10 cellular contexts compared by ENCODE assay signal in genomic region chr2:230942920-230943896, GRCh38. TPM values are rescaled to one million over a fixed set of nuclear protein-coding genes. Genes with fewer than 3 reads are reported as not detected.
DNase-seq lines count a peak whose midpoint lies in the region; ATAC-seq and TF ChIP-seq lines count a peak whose summit lies in the region.
"Had no signal": no experiment of that assay in that cellular context is flagged by ENCODE, and none has a peak within 500 bp of the region (broad histone marks: within the 10 kb centered on the region; RNA-seq: fewer than 3 reads in every experiment).

No MANE protein-coding gene starts in this region.

- H4K20me1 ChIP-seq in mammary epithelial cell (ENCODE audit: insufficient read depth, low read length), result no peaks in the 10 kb centered on the region

- peak; percentile 62 for ATAC-seq in GM21528 (IDR thresholded peaks at IDR 0.05; ENCODE audit: low FRiP score, unreplicated experiment)
- peak; percentile 91 for ATAC-seq in stimulated activated memory B cell treated with anti-CD40 and anti-IgM and Interleukin-4, amounts not matched to agents 10 μg/mL and 1 μg/mL and 100 μg/mL, for 72 hours

- no peaks in the 10 kb centered on the region for H3K9me3 ChIP-seq in mammary epithelial cell (replicated peaks; ENCODE audit: insufficient read depth, low read length)

- peak overlapping the region; percentile 6 for H2AFZ ChIP-seq in mammary epithelial cell (ENCODE audit: low read depth, low read length)

- in situ Hi-C loops in GM13977 (cut with MboI; ENCODE audit: low pct_unique_long_range_greater_than_20kb, low sequenced_read_pairs, unreplicated experiment), result no loop called here
- in situ Hi-C loops in mammary epithelial cell (cut with MboI; ENCODE audit: low sequenced_read_pairs in 2 of 2), result no loop called here

- peaks cover 6 to 15% (median 13%) of the 10 kb centered on the region in 3 donors for H3K4me1 Mint-ChIP-seq in IgD-negative memory B cell
- peaks cover 51% of the 10 kb centered on the region for H3K4me1 Mint-ChIP-seq in stimulated activated memory B cell treated with anti-CD40 and anti-IgM and Interleukin-4, amounts not matched to agents 10 μg/mL and 1 μg/mL and 100 μg/mL, for 72 hours

- CTCF ChIA-PET in mammary epithelial cell (lab: Charles Lee; ENCODE audit: low non-redundant PET), result no interaction called here

- H3K27me3 Mint-ChIP-seq in IgD-negative memory B cell, result peaks cover 14% of the 10 kb centered on the region
- H3K27me3 Mint-ChIP-seq in stimulated activated memory B cell treated with anti-CD40 and anti-IgM and Interleukin-4, amounts not matched to agents 10 μg/mL and 1 μg/mL and 100 μg/mL, for 72 hours, result peaks cover 14% of the 10 kb centered on the region

- no peak for TF ChIP-seq CTCF in GM13977 (IDR thresholded peaks at IDR 0.05; ENCODE audit: extremely low read depth, insufficient read depth, missing control alignments)
- TF ChIP-seq CTCF in mammary epithelial cell (conservative IDR thresholded peaks at IDR 0.05 in 1 of 2, IDR thresholded peaks at IDR 0.05 in 1 of 2; ENCODE audit: extremely low read depth in 1 of 2, insufficient read depth in 1 of 2, low read depth in 1 of 2, low read length in 2 of 2), result no peak

- H3K4me3 Mint-ChIP-seq in IgD-negative memory B cell, result peak overlapping the region in 3 of 4 donors; percentile 53 to 88 (median 82)
- peak overlapping the region; percentile 82 for H3K4me3 Mint-ChIP-seq in stimulated activated memory B cell treated with anti-CD40 and anti-IgM and Interleukin-4, amounts not matched to agents 10 μg/mL and 1 μg/mL and 100 μg/mL, for 72 hours

- H3K9ac ChIP-seq in mammary epithelial cell (ENCODE audit: insufficient read depth, low read length), result no peak overlapping the region

- no peak overlapping the region for H3K27ac ChIP-seq in mammary epithelial cell (ENCODE audit: insufficient read depth, low read depth, low read length)

- H3K9me3 Mint-ChIP-seq in IgD-negative memory B cell, result no peaks in the 10 kb centered on the region
- H3K9me3 Mint-ChIP-seq in stimulated activated memory B cell treated with anti-CD40 and anti-IgM and Interleukin-4, amounts not matched to agents 10 μg/mL and 1 μg/mL and 100 μg/mL, for 72 hours, result no peaks in the 10 kb centered on the region

- no peak overlapping the region for H3K4me2 ChIP-seq in mammary epithelial cell (ENCODE audit: insufficient read depth, low read depth, low read length)

- H3K4me1 ChIP-seq in mammary epithelial cell (ENCODE audit: insufficient read depth, low read length), result no peaks in the 10 kb centered on the region

- H3K27ac Mint-ChIP-seq in IgD-negative memory B cell, result no peak overlapping the region
- peak overlapping the region; percentile 93 for H3K27ac Mint-ChIP-seq in stimulated activated memory B cell treated with anti-CD40 and anti-IgM and Interleukin-4, amounts not matched to agents 10 μg/mL and 1 μg/mL and 100 μg/mL, for 72 hours

- no peaks in the 10 kb centered on the region for H3K36me3 Mint-ChIP-seq in IgD-negative memory B cell
- peaks cover 13% of the 10 kb centered on the region for H3K36me3 Mint-ChIP-seq in stimulated activated memory B cell treated with anti-CD40 and anti-IgM and Interleukin-4, amounts not matched to agents 10 μg/mL and 1 μg/mL and 100 μg/mL, for 72 hours

- dilution Hi-C loops in mammary epithelial cell (cut with HindIII; ENCODE audit: low sequenced_read_pairs), result no loop called here

- no peak overlapping the region for H3K4me3 ChIP-seq in mammary epithelial cell (replicated peaks in 1 of 3; ENCODE audit: insufficient read depth in 1 of 3, low read depth in 2 of 3, low read length in 3 of 3)

- H3K36me3 ChIP-seq in mammary epithelial cell (ENCODE audit: insufficient read depth, low read length), result no peaks in the 10 kb centered on the region

- no peaks in the 10 kb centered on the region for H3K27me3 ChIP-seq in mammary epithelial cell (ENCODE audit: insufficient read depth, low read length)

- DNase-seq in GM13977 (ENCODE audit: low spot score) (peak; percentile 81), mammary epithelial cell (no peak), NCI-H2196 treated with DMSO at 0.1 percent for 48 hours (lab: John Stamatoyannopoulos, UW; ENCODE audit: unreplicated experiment) (no peak), hepatic stellate cell (ENCODE audit: low spot score) (no peak), glomerular visceral epithelial cell (ENCODE audit: extremely low spot score) (no peak)
- DNase-seq: IMR-90 had no signal

- intact Hi-C loops in mammary epithelial cell (cut with micrococcal nuclease), result no loop called here

- no peaks in the 10 kb centered on the region for H3K79me2 ChIP-seq in mammary epithelial cell (ENCODE audit: insufficient read depth, low read length)

- whole genome bisulfite sequencing in mammary epithelial cell (ENCODE audit: low coverage, missing lambda C conversion rate), result 29% methylated on average over 7 of the region's 19 CpGs

- no TSS peak for BruUV-seq in mammary epithelial cell (replicated peaks; lab: Mats Ljungman, UMichigan)

RNA-seq across cellular contexts. Expression of gene GPR55, which starts 18.2 kb away (rescaled TPM):
- polyA plus RNA-seq in IgD-negative memory B cell (1.9 TPM), mammary epithelial cell (not detected)
- total RNA-seq in mammary epithelial cell, result not detected
- not detected for polyA minus RNA-seq in mammary epithelial cell
- total RNA-seq: IMR-90, pulmonary artery endothelial cell had no signal

RNA-seq across cellular contexts. Expression of gene SPATA3, which starts 52.7 kb away (rescaled TPM):
- polyA plus RNA-seq in IgD-negative memory B cell (not detected), mammary epithelial cell (not detected)
- total RNA-seq in mammary epithelial cell, result not detected
- polyA minus RNA-seq in mammary epithelial cell, result not detected
- total RNA-seq: IMR-90, pulmonary artery endothelial cell had no signal
- polyA plus RNA-seq: IMR-90 had no signal
